Comparison of ENCODE assay signal across 1 cellular context in the genomic region with DNA sequence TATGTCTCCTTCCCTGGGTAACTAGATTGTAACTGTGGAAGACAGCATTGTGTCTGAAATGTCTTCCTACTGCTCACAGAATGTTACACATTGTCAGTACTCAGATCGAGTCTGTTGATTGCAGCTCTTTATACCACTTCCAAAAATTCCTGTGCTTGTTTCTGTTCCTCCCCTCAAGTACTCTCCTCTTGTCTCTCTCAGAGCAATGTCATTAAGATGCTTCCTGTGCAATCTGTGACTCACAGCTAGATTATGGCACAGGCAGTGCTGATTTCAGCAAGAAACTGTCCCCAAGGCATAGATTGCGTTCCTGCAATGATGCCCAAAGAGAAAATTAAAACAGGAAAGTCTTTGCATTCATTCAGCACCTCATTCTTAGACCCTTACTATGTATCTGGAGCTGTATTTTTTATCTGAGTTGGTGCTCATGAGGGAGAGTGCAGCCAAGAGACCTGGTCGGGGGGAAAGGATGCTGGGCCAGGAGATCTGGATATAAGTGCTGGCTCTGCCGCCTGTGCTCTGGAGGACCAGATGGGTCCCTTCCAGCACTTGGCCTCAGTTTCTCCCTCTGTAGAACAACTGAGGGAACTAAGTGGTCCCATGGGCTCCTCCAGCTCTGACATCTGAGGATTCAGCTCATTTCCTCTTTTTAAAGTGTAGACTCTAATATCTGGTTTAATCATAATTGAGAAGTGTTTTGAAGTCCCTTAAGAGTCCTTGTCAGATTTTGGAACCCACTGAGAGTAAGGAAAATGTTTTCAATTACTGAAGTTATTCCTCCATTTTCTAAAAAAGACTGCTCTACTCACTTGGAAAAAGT.
TF ChIP-seq lines count a peak whose summit lies in the region.

No MANE protein-coding gene starts in this region.

TF ChIP-seq in GM23338, 12 proteins besides CTCF, POLR2A, EP300 and RAD21 (continued from another document):
- TF ChIP-seq, protein P1, sequence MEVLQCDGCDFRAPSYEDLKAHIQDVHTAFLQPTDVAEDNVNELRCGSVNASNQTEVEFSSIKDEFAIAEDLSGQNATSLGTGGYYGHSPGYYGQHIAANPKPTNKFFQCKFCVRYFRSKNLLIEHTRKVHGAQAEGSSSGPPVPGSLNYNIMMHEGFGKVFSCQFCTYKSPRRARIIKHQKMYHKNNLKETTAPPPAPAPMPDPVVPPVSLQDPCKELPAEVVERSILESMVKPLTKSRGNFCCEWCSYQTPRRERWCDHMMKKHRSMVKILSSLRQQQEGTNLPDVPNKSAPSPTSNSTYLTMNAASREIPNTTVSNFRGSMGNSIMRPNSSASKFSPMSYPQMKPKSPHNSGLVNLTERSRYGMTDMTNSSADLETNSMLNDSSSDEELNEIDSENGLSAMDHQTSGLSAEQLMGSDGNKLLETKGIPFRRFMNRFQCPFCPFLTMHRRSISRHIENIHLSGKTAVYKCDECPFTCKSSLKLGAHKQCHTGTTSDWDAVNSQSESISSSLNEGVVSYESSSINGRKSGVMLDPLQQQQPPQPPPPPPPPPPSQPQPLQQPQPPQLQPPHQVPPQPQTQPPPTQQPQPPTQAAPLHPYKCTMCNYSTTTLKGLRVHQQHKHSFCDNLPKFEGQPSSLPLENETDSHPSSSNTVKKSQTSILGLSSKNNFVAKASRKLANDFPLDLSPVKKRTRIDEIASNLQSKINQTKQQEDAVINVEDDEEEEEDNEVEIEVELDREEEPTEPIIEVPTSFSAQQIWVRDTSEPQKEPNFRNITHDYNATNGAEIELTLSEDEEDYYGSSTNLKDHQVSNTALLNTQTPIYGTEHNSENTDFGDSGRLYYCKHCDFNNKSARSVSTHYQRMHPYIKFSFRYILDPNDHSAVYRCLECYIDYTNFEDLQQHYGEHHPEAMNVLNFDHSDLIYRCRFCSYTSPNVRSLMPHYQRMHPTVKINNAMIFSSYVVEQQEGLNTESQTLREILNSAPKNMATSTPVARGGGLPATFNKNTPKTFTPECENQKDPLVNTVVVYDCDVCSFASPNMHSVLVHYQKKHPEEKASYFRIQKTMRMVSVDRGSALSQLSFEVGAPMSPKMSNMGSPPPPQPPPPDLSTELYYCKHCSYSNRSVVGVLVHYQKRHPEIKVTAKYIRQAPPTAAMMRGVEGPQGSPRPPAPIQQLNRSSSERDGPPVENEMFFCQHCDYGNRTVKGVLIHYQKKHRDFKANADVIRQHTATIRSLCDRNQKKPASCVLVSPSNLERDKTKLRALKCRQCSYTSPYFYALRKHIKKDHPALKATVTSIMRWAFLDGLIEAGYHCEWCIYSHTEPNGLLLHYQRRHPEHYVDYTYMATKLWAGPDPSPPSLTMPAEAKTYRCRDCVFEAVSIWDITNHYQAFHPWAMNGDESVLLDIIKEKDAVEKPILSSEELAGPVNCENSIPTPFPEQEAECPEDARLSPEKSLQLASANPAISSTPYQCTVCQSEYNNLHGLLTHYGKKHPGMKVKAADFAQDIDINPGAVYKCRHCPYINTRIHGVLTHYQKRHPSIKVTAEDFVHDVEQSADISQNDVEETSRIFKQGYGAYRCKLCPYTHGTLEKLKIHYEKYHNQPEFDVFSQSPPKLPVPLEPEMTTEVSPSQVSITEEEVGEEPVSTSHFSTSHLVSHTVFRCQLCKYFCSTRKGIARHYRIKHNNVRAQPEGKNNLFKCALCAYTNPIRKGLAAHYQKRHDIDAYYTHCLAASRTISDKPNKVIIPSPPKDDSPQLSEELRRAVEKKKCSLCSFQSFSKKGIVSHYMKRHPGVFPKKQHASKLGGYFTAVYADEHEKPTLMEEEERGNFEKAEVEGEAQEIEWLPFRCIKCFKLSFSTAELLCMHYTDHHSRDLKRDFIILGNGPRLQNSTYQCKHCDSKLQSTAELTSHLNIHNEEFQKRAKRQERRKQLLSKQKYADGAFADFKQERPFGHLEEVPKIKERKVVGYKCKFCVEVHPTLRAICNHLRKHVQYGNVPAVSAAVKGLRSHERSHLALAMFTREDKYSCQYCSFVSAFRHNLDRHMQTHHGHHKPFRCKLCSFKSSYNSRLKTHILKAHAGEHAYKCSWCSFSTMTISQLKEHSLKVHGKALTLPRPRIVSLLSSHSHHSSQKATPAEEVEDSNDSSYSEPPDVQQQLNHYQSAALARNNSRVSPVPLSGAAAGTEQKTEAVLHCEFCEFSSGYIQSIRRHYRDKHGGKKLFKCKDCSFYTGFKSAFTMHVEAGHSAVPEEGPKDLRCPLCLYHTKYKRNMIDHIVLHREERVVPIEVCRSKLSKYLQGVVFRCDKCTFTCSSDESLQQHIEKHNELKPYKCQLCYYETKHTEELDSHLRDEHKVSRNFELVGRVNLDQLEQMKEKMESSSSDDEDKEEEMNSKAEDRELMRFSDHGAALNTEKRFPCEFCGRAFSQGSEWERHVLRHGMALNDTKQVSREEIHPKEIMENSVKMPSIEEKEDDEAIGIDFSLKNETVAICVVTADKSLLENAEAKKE (CRISPR knock-in tag; IDR thresholded peaks at IDR 0.05): no peak
- TF ChIP-seq STAT1 (IDR thresholded peaks at IDR 0.05; ENCODE audit: unreplicated experiment): no peak
- TF ChIP-seq, protein P2, sequence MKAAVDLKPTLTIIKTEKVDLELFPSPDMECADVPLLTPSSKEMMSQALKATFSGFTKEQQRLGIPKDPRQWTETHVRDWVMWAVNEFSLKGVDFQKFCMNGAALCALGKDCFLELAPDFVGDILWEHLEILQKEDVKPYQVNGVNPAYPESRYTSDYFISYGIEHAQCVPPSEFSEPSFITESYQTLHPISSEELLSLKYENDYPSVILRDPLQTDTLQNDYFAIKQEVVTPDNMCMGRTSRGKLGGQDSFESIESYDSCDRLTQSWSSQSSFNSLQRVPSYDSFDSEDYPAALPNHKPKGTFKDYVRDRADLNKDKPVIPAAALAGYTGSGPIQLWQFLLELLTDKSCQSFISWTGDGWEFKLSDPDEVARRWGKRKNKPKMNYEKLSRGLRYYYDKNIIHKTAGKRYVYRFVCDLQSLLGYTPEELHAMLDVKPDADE (IDR thresholded peaks at IDR 0.05): no peak
- no peak for TF ChIP-seq CREB1 (CRISPR knock-in tag; IDR thresholded peaks at IDR 0.05; ENCODE audit: low read depth)
- no peak for TF ChIP-seq POLR2AphosphoS5 (IDR thresholded peaks at IDR 0.05; ENCODE audit: low read depth)
- no peak for TF ChIP-seq ZNF331 (CRISPR knock-in tag; IDR thresholded peaks at IDR 0.05; ENCODE audit: low read depth)
- TF ChIP-seq, protein P3, sequence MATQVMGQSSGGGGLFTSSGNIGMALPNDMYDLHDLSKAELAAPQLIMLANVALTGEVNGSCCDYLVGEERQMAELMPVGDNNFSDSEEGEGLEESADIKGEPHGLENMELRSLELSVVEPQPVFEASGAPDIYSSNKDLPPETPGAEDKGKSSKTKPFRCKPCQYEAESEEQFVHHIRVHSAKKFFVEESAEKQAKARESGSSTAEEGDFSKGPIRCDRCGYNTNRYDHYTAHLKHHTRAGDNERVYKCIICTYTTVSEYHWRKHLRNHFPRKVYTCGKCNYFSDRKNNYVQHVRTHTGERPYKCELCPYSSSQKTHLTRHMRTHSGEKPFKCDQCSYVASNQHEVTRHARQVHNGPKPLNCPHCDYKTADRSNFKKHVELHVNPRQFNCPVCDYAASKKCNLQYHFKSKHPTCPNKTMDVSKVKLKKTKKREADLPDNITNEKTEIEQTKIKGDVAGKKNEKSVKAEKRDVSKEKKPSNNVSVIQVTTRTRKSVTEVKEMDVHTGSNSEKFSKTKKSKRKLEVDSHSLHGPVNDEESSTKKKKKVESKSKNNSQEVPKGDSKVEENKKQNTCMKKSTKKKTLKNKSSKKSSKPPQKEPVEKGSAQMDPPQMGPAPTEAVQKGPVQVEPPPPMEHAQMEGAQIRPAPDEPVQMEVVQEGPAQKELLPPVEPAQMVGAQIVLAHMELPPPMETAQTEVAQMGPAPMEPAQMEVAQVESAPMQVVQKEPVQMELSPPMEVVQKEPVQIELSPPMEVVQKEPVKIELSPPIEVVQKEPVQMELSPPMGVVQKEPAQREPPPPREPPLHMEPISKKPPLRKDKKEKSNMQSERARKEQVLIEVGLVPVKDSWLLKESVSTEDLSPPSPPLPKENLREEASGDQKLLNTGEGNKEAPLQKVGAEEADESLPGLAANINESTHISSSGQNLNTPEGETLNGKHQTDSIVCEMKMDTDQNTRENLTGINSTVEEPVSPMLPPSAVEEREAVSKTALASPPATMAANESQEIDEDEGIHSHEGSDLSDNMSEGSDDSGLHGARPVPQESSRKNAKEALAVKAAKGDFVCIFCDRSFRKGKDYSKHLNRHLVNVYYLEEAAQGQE (IDR thresholded peaks at IDR 0.05; ENCODE audit: unreplicated experiment): no peak
- TF ChIP-seq EZH2phosphoT487 (IDR thresholded peaks at IDR 0.05; ENCODE audit: unreplicated experiment): no peak
- TF ChIP-seq NANOG (IDR thresholded peaks at IDR 0.05; ENCODE audit: borderline replicate concordance): no peak
- TF ChIP-seq JUNB (IDR thresholded peaks at IDR 0.05; ENCODE audit: unreplicated experiment): no peak
- TF ChIP-seq ZNF114 (CRISPR knock-in tag; IDR thresholded peaks at IDR 0.05): no peak
